Comparison of ENCODE assay signal across 3 cellular contexts in the genomic region with DNA sequence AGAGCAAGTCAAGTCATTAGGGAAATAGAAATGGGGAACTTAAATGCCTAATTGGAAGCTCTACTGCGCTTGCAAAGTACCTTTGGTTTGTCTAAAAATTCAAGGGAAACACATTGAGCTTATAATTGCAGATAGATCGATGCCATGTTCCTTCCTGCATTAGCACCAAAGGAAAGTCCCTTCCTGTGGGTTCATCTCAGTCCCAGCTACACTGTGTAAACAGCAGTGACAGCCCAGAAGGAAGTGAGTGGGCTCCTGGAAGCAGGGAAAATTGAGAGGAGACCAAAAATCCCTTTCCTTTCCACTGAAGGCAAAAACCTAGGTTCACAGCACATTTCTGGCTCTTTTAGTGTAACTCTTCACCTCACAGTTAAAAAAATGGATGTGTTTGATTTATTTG.
"Had no signal": no experiment of that assay in that cellular context is flagged by ENCODE, and none has a peak within 500 bp of the region (broad histone marks: within the 10 kb centered on the region; RNA-seq: fewer than 3 reads in every experiment).

No MANE protein-coding gene starts in this region.

- ATAC-seq: GM23338 had no signal

- H2AFZ ChIP-seq: GM23338 had no signal

- H3K4me2 ChIP-seq: GM23338 had no signal

- DNase-seq: H9, HCEC 1CT had no signal

- H3K4me3 ChIP-seq: GM23338 had no signal
